Comparison of ENCODE assay signal across 28 cellular contexts in genomic region chr20:1885254-1885653, GRCh38.
"Had no signal": no experiment of that assay in that cellular context is flagged by ENCODE, and none has a peak within 500 bp of the region (broad histone marks: within the 10 kb centered on the region; RNA-seq: fewer than 3 reads in every experiment).

No MANE protein-coding gene starts in this region.

- H3K9me3 ChIP-seq: stomach, suprapubic skin, testis, thoracic aorta, thyroid gland, tibial artery, tibial nerve, transverse colon, upper lobe of left lung, upper lobe of right lung, uterus, vagina had no signal

- H3K36me3 ChIP-seq: stomach, suprapubic skin, thoracic aorta, thyroid gland, tibial artery, tibial nerve, transverse colon, upper lobe of left lung, upper lobe of right lung, uterus, vagina had no signal

- H3K4me3 ChIP-seq: stomach, suprapubic skin, testis, thoracic aorta, thyroid gland, tibial artery, tibial nerve, transverse colon, upper lobe of left lung, upper lobe of right lung, uterus, vagina had no signal

- H3K9me3 Mint-ChIP-seq: stimulated activated effector memory CD8-positive, alpha-beta T cell treated with anti-CD3 and anti-CD28 coated beads, Interleukin-12 subunit alpha, Interleukin-12 subunit beta, amount 100 ng/mL, for 72 hours; stimulated activated naive CD8-positive, alpha-beta T cell treated with anti-CD3 and anti-CD28 coated beads, Interleukin-15, amount 100 ng/mL, for 72 hours; stimulated activated naive CD8-positive, alpha-beta T cell treated with anti-CD3 and anti-CD28 coated beads, Interleukin-15, Interleukin-2, amounts not matched to agents 100 ng/mL and 50 ng/mL, for 24 hours; type B pancreatic cell had no signal

- H3K27me3 ChIP-seq: suprapubic skin, testis, thyroid gland, transverse colon, uterus, vagina had no signal

- H3K4me3 Mint-ChIP-seq: stimulated activated effector memory CD8-positive, alpha-beta T cell treated with anti-CD3 and anti-CD28 coated beads, Interleukin-12 subunit alpha, Interleukin-12 subunit beta, amount 100 ng/mL, for 72 hours; stimulated activated memory B cell treated with anti-CD40 and anti-IgM and Interleukin-4, amounts not matched to agents 10 μg/mL and 1 μg/mL and 100 μg/mL, for 72 hours; stimulated activated naive B cell treated with anti-CD40 and anti-IgM and Interleukin-4, amounts not matched to agents 10 μg/mL and 1 μg/mL and 100 μg/mL, for 72 hours; stimulated activated naive CD8-positive, alpha-beta T cell treated with anti-CD3 and anti-CD28 coated beads, Interleukin-15, amount 100 ng/mL, for 72 hours; stimulated activated naive CD8-positive, alpha-beta T cell treated with anti-CD3 and anti-CD28 coated beads, Interleukin-15, Interleukin-2, amounts not matched to agents 100 ng/mL and 50 ng/mL, for 24 hours; type B pancreatic cell had no signal

- H3K27ac Mint-ChIP-seq: stimulated activated effector memory CD8-positive, alpha-beta T cell treated with anti-CD3 and anti-CD28 coated beads, Interleukin-12 subunit alpha, Interleukin-12 subunit beta, amount 100 ng/mL, for 72 hours; stimulated activated memory B cell treated with anti-CD40 and anti-IgM and Interleukin-4, amounts not matched to agents 10 μg/mL and 1 μg/mL and 100 μg/mL, for 72 hours; stimulated activated naive B cell treated with anti-CD40 and anti-IgM and Interleukin-4, amounts not matched to agents 10 μg/mL and 1 μg/mL and 100 μg/mL, for 72 hours; stimulated activated naive CD8-positive, alpha-beta T cell treated with anti-CD3 and anti-CD28 coated beads, Interleukin-15, Interleukin-2, amounts not matched to agents 100 ng/mL and 50 ng/mL, for 24 hours; type B pancreatic cell had no signal

- H3K4me1 ChIP-seq: testis, thyroid gland, transverse colon, uterus had no signal

- DNase-seq: stimulated activated CD4-positive, alpha-beta T cell treated with anti-CD3 and anti-CD28 coated beads, Interleukin-2, amount 100 ng/mL, for 48 hours; stimulated activated CD4-positive, alpha-beta T cell treated with anti-CD3 and anti-CD28 coated beads, Interleukin-4, amount 100 ng/mL, for 1 hour; stimulated activated CD4-positive, alpha-beta T cell treated with anti-CD3 and anti-CD28 coated beads, Interleukin-4, amount 100 ng/mL, for 24 hours; stimulated activated CD4-positive, alpha-beta T cell treated with anti-CD3 and anti-CD28 coated beads, Interleukin-4, amount 100 ng/mL, for 4 hours; stimulated activated CD8-positive, alpha-beta memory T cell treated with anti-CD3 and anti-CD28 coated beads, Interleukin-4, amount 100 ng/mL, for 48 hours; stimulated activated naive B cell treated with anti-CD40 and anti-IgM and Interleukin-4, amounts not matched to agents 10 μg/mL and 1 μg/mL and 100 μg/mL, for 72 hours; stimulated activated naive CD4-positive, alpha-beta T cell; stimulated activated naive CD4-positive, alpha-beta T cell treated with Interleukin-2 at 50 U/mL for 16 hours; stimulated activated naive CD8-positive, alpha-beta T cell treated with anti-CD3 and anti-CD28 coated beads, Interleukin-15, amount 100 ng/mL, for 72 hours; stimulated activated naive CD8-positive, alpha-beta T cell treated with anti-CD3 and anti-CD28 coated beads, Interleukin-15, Interleukin-2, amounts not matched to agents 100 U/mL and 50 U/mL, for 24 hours; stomach; substantia nigra; testis; thyroid gland; tibial artery; transverse colon; trophoblast cell; upper lobe of left lung; upper lobe of right lung; uterus had no signal

- ATAC-seq: stimulated activated effector memory CD8-positive, alpha-beta T cell treated with anti-CD3 and anti-CD28 coated beads, Interleukin-12 subunit alpha, Interleukin-12 subunit beta, amount 100 ng/mL, for 72 hours; stimulated activated memory B cell treated with anti-CD40 and anti-IgM and Interleukin-4, amounts not matched to agents 10 μg/mL and 1 μg/mL and 100 μg/mL, for 72 hours; stimulated activated naive B cell treated with anti-CD40 and anti-IgM and Interleukin-4, amounts not matched to agents 10 μg/mL and 1 μg/mL and 100 μg/mL, for 72 hours; stimulated activated naive CD8-positive, alpha-beta T cell treated with anti-CD3 and anti-CD28 coated beads, Interleukin-15, amount 100 ng/mL, for 72 hours; stimulated activated naive CD8-positive, alpha-beta T cell treated with anti-CD3 and anti-CD28 coated beads, Interleukin-15, Interleukin-2, amounts not matched to agents 100 U/mL and 50 U/mL, for 24 hours; upper lobe of right lung had no signal

- H3K27ac ChIP-seq: stomach, suprapubic skin, testis, thoracic aorta, thyroid gland, tibial artery, tibial nerve, transverse colon, upper lobe of left lung, upper lobe of right lung, uterus, vagina had no signal
